Comparison of ENCODE assay signal across 1 cellular context in the genomic region with DNA sequence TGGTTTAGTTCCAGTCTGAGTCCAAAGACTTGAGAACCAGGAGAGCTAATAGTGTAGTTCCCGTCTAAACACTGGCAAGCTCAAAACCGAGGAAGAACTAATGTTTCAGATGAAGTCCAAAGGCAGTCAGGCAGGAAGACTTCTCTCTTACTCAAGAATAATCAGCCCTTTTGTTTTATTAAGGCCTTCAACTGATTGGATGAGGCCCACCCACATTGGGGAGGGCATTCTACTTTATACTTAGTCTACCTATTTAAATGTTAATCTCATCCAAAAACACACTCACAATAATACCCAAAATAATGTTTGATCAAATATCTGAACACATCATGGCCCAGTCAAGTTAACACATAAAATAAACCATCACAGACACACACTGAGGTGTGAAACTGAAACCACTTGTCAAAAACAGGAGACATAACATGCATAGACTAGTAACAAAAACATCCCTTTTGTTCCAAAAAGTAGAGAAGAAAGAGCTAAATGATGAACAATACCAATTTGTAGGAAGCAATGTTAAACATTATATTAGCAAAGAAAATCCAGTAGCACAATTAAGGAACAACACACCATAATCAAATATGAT.
TF ChIP-seq lines count a peak whose summit lies in the region.

No MANE protein-coding gene starts in this region.

TF ChIP-seq in GM12878, 131 proteins besides CTCF, POLR2A, EP300 and RAD21:
- TF ChIP-seq NR2C2 (IDR thresholded peaks at IDR 0.05; ENCODE audit: borderline replicate concordance, control insufficient read depth, insufficient read length, low read depth): no peak
- TF ChIP-seq, protein P1, sequence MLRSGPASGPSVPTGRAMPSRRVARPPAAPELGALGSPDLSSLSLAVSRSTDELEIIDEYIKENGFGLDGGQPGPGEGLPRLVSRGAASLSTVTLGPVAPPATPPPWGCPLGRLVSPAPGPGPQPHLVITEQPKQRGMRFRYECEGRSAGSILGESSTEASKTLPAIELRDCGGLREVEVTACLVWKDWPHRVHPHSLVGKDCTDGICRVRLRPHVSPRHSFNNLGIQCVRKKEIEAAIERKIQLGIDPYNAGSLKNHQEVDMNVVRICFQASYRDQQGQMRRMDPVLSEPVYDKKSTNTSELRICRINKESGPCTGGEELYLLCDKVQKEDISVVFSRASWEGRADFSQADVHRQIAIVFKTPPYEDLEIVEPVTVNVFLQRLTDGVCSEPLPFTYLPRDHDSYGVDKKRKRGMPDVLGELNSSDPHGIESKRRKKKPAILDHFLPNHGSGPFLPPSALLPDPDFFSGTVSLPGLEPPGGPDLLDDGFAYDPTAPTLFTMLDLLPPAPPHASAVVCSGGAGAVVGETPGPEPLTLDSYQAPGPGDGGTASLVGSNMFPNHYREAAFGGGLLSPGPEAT (IDR thresholded peaks at IDR 0.05; ENCODE audit: low read depth): no peak
- TF ChIP-seq IKZF2 (IDR thresholded peaks at IDR 0.05): 0 out of 4 replicates have a peak, but pooled peaks of 1 of the 2 experiments have one; percentile 45
- TF ChIP-seq RELA (IDR thresholded peaks at IDR 0.05; ENCODE audit: borderline replicate concordance, partially characterized antibody): no peak
- TF ChIP-seq ATF7 (IDR thresholded peaks at IDR 0.05; ENCODE audit: low read depth): 0 out of 2 replicates have a peak, but pooled peaks have one; percentile 10
- TF ChIP-seq MTA2 (IDR thresholded peaks at IDR 0.05; ENCODE audit: low read depth): 0 out of 2 replicates have a peak, but pooled peaks have one; percentile 11
- no peak for TF ChIP-seq SMAD1 (IDR thresholded peaks at IDR 0.05; ENCODE audit: low read depth, partially characterized antibody)
- TF ChIP-seq SREBF1 (IDR thresholded peaks at IDR 0.05; ENCODE audit: low read length): no peak
- TF ChIP-seq MEF2A (IDR thresholded peaks at IDR 0.05; ENCODE audit: insufficient read depth, low read depth, low read length): no peak
